In genomic region chr1:30853350-30853749, GRCh38 we compare ENCODE assay signal across 15 cellular contexts. TPM values are rescaled to one million over a fixed set of nuclear protein-coding genes. Genes with fewer than 3 reads are reported as not detected.
DNase-seq lines count a peak whose midpoint lies in the region; ATAC-seq, FAIRE-seq and TF ChIP-seq lines count a peak whose summit lies in the region.
"Had no signal": no experiment of that assay in that cellular context is flagged by ENCODE, and none has a peak within 500 bp of the region (broad histone marks: within the 10 kb centered on the region; RNA-seq: fewer than 3 reads in every experiment).

No MANE protein-coding gene starts in this region.

- H2AFZ ChIP-seq in Karpas-422 (ENCODE audit: low read length) = peak overlapping the region; percentile 51; the same call in 1 of the 2 replicates

- H3K27ac ChIP-seq in AG04450 (ENCODE audit: low read depth, low read length) = peak overlapping the region; percentile 11
- no peak overlapping the region for H3K27ac ChIP-seq in Karpas-422 (ENCODE audit: low read length)
- peak overlapping the region; percentile 22 for H3K27ac ChIP-seq in caudate nucleus (ENCODE audit: low read depth, low read length)
- H3K27ac ChIP-seq in kidney (ENCODE audit: low read depth in 2 of 2, low read length in 2 of 2) = no peak overlapping the region
- H3K27ac ChIP-seq in breast epithelium = no peak overlapping the region
- no peak overlapping the region for H3K27ac ChIP-seq in suprapubic skin
- H3K27ac ChIP-seq: HL-60 had no signal

- no peak for TF ChIP-seq EP300 in suprapubic skin (IDR thresholded peaks at IDR 0.05)

- H3K9me2 ChIP-seq in Karpas-422 (replicated peaks; ENCODE audit: insufficient read depth, low read length) = no peaks in the 10 kb centered on the region

- ATAC-seq in GM21717 (IDR thresholded peaks at IDR 0.05; ENCODE audit: unreplicated experiment) = no peak

- WGBS in suprapubic skin = 97% methylated on average over 4 of the region's 4 CpGs

- DNase-seq in AG04450 (ENCODE audit: low read depth, low spot score) (no peak), Karpas-422 (no peak), caudate nucleus (lab: John Stamatoyannopoulos, UW) (no peak), kidney (peak; percentile 43), breast epithelium (ENCODE audit: low spot score in 2 of 2) (no peak), suprapubic skin (ENCODE audit: low spot score in 2 of 2) (no peak)
- no peak for DNase-seq in activated naive CD4-positive, alpha-beta T cell (lab: John Stamatoyannopoulos, UW)
- DNase-seq: GDM1, IMR-90 had no signal

- POLR2A ChIA-PET in AG04450 (lab: Yijun Ruan, JAX) = interaction anchor here (0.6 kb wide), 1 partner anchor 15 kb away, joined by 5 read pairs; no protein-coding TSS in a partner anchor

- H3K4me2 ChIP-seq in Karpas-422 (ENCODE audit: low read depth, low read length, poor library complexity, severe bottlenecking) = peak overlapping the region; percentile 31

- TF ChIP-seq POLR2A in breast epithelium (IDR thresholded peaks at IDR 0.05) = no peak
- TF ChIP-seq POLR2A in suprapubic skin (IDR thresholded peaks at IDR 0.05) = no peak

- H3K79me2 ChIP-seq in Karpas-422 (ENCODE audit: low read length) = no peaks in the 10 kb centered on the region

- no peak overlapping the region for H3K9ac ChIP-seq in Karpas-422 (ENCODE audit: low read length)
- no peak overlapping the region for H3K9ac ChIP-seq in kidney (ENCODE audit: low read length in 2 of 2)

- H3K36me3 ChIP-seq in Karpas-422 (ENCODE audit: insufficient read depth, low read length) = no peaks in the 10 kb centered on the region
- H3K36me3 ChIP-seq in kidney (ENCODE audit: control insufficient read depth in 1 of 2, insufficient read depth in 2 of 2, low read length in 2 of 2) = no peaks in the 10 kb centered on the region
- no peaks in the 10 kb centered on the region for H3K36me3 ChIP-seq in breast epithelium
- no peaks in the 10 kb centered on the region for H3K36me3 ChIP-seq in suprapubic skin
- H3K36me3 ChIP-seq: gastrocnemius medialis, HAP-1 had no signal

- H3K27me3 ChIP-seq in AG04450 (ENCODE audit: control insufficient read depth, insufficient read depth, low read length) (peaks cover 3% of the 10 kb centered on the region), Karpas-422 (ENCODE audit: low read length) (no peaks in the 10 kb centered on the region), breast epithelium (no peaks in the 10 kb centered on the region), suprapubic skin (no peaks in the 10 kb centered on the region)
- H3K27me3 ChIP-seq: gastrocnemius medialis had no signal

- H3K4me1 ChIP-seq in Karpas-422 (ENCODE audit: low read length) (peaks cover 17% of the 10 kb centered on the region), kidney (ENCODE audit: control insufficient read depth in 1 of 2, insufficient read depth in 1 of 2, low read depth in 1 of 2, low read length in 2 of 2) (no peaks in the 10 kb centered on the region), breast epithelium (no peaks in the 10 kb centered on the region), suprapubic skin (peaks cover 11% of the 10 kb centered on the region)
- H3K4me1 ChIP-seq: gastrocnemius medialis, HAP-1 had no signal

- no peaks in the 10 kb centered on the region for H3K9me3 ChIP-seq in AG04450 (ENCODE audit: control insufficient read depth, insufficient read depth, low read length)
- H3K9me3 ChIP-seq in Karpas-422 (ENCODE audit: low read length) = no peaks in the 10 kb centered on the region
- H3K9me3 ChIP-seq in kidney (ENCODE audit: control insufficient read depth in 1 of 2, low read length in 2 of 2) = no peaks in the 10 kb centered on the region
- no peaks in the 10 kb centered on the region for H3K9me3 ChIP-seq in breast epithelium
- no peaks in the 10 kb centered on the region for H3K9me3 ChIP-seq in suprapubic skin
- H3K9me3 ChIP-seq: gastrocnemius medialis, HAP-1 had no signal

- CTCF ChIA-PET in AG04450 (lab: Charles Lee) = interaction anchor here (1.3 to 3.2 kb wide), 2 partner anchors 51 to 57 kb away, joined by 5 to 15 read pairs; no protein-coding TSS in a partner anchor

- intact Hi-C loops in kidney (cut with DNase I) (no loop called here), breast epithelium (cut with DNase I; ENCODE audit: low total_unique reads) (no loop called here)

- TF ChIP-seq CTCF in AG04450 (IDR thresholded peaks at IDR 0.05; ENCODE audit: low read depth, low read length) (no peak), kidney (IDR thresholded peaks at IDR 0.05; ENCODE audit: borderline replicate concordance, extremely low read depth, insufficient read depth) (no peak), breast epithelium (IDR thresholded peaks at IDR 0.05) (no peak), suprapubic skin (IDR thresholded peaks at IDR 0.05) (no peak)

- no peak for FAIRE-seq in kidney (lab: Jason Lieb, UNC)
- FAIRE-seq: A204.1 had no signal

- H3K4me3 ChIP-seq in AG04450 (ENCODE audit: low read depth, low read length) (no peak overlapping the region), Karpas-422 (ENCODE audit: low read length) (no peak overlapping the region), kidney (ENCODE audit: low read length in 2 of 2) (no peak overlapping the region), breast epithelium (no peak overlapping the region), suprapubic skin (no peak overlapping the region)
- H3K4me3 ChIP-seq: gastrocnemius medialis, HAP-1, lung had no signal

- H4K20me1 ChIP-seq in Karpas-422 (ENCODE audit: insufficient read depth, low read depth, low read length) = no peaks in the 10 kb centered on the region

RNA-seq across cellular contexts. Expression of gene SDC3, which starts 55.2 kb away (rescaled TPM):
- polyA plus RNA-seq in AG04450 (2011; rRNA removed) (21.7 and 45.4 TPM in 2 replicates), kidney (ENCODE audit: insufficient read depth, low read depth, low replicate concordance) (11.0 TPM)
- 46.5 and 56.6 TPM in 2 replicates for polyA minus RNA-seq in AG04450 (2011; rRNA and poly(A)+ RNA removed)
- total RNA-seq in Karpas-422 (2014; rRNA removed; shearing (Covaris generic); ENCODE audit: low replicate concordance) = 0.04 and 0.94 TPM in 2 replicates
- total RNA-seq in kidney (58.7 TPM), breast epithelium (10 to 100 TPM; 16.5 to 37.8 (median 26.2) TPM), suprapubic skin (10 to 100 TPM in 3 of 4 donors, 1 to 10 TPM in 1; 7.7 to 16.7 (median 15.1) TPM)

Comparison
In these comparisons a context has a peak if more than half of its experiments do, and no peak if none do; other contexts are left out.
1. H3K27ac ChIP-seq: peak in AG04450 (single experiment) and caudate nucleus (single experiment); none in Karpas-422 (single experiment), kidney (0 of 2), breast epithelium (0 of 2) and suprapubic skin (single experiment).